ENCODE assay signal across 2 cellular contexts in genomic region chr22:37959231-37959825, GRCh38.
TF ChIP-seq lines count a peak whose summit lies in the region.

No MANE protein-coding gene starts in this region.

TF ChIP-seq in IMR-90, 13 proteins besides CTCF, POLR2A, EP300 and RAD21:
- TF ChIP-seq MAZ (IDR thresholded peaks at IDR 0.05; ENCODE audit: borderline replicate concordance, low read depth, low read length) (no peak), NFE2L2 (IDR thresholded peaks at IDR 0.05; ENCODE audit: low read depth, low read length) (no peak)

TF ChIP-seq in K562, 482 proteins besides CTCF, POLR2A, EP300 and RAD21:
- TF ChIP-seq ZBTB7A (IDR thresholded peaks at IDR 0.05; ENCODE audit: borderline replicate concordance, control insufficient read depth, low read depth, low read length): no peak
- TF ChIP-seq ZNF316 (IDR thresholded peaks at IDR 0.05): peak; percentile 78
